In genomic region chr17:59848778-59849177, GRCh38 we compare ENCODE assay signal across 8 cellular contexts. TPM values are rescaled to one million over a fixed set of nuclear protein-coding genes. Genes with fewer than 3 reads are reported as not detected.
DNase-seq lines count a peak whose midpoint lies in the region; ATAC-seq and TF ChIP-seq lines count a peak whose summit lies in the region.

No MANE protein-coding gene starts in this region.

- H3K36me3 ChIP-seq in thymus (ENCODE audit: control insufficient read depth, insufficient read depth) (no peaks in the 10 kb centered on the region), SK-N-SH (replicated peaks in 1 of 2; ENCODE audit: control insufficient read depth in 1 of 2, insufficient read depth in 2 of 2, low read length in 1 of 2) (no peaks in the 10 kb centered on the region)

- no peak overlapping the region for H3K4me2 ChIP-seq in SK-N-SH

- POLR2A ChIA-PET in SK-N-SH (lab: Yijun Ruan, JAX) = no interaction called here

- no peaks in the 10 kb centered on the region for H3K79me2 ChIP-seq in SK-N-SH (ENCODE audit: insufficient read depth)

- no peak overlapping the region for H3K9ac ChIP-seq in SK-N-SH

- H3K27ac ChIP-seq in C4-2B (peak overlapping the region; percentile 90), VCaP (peak overlapping the region; percentile 84; the same call in 1 of the 2 replicates), thymus (ENCODE audit: low read depth) (peak overlapping the region; percentile 52), SK-N-SH (ENCODE audit: low read depth in 2 of 2, low read length in 1 of 2) (no peak overlapping the region)

- no peaks in the 10 kb centered on the region for H3K9me3 ChIP-seq in thymus (ENCODE audit: control insufficient read depth)
- H3K9me3 ChIP-seq in SK-N-SH = no peaks in the 10 kb centered on the region

- H3K27me3 ChIP-seq in thymus (ENCODE audit: control insufficient read depth, insufficient read depth) (no peaks in the 10 kb centered on the region), SK-N-SH (ENCODE audit: insufficient read depth) (no peaks in the 10 kb centered on the region)

- no peaks in the 10 kb centered on the region for H3K9me2 ChIP-seq in SK-N-SH

- TF ChIP-seq RAD21 in SK-N-SH (IDR thresholded peaks at IDR 0.05; ENCODE audit: low read length) = no peak

- DNase-seq in left ventricle myocardium superior (peak; percentile 64), DMS114 treated with DMSO at 0.1 percent for 48 hours (lab: John Stamatoyannopoulos, UW; ENCODE audit: unreplicated experiment) (no peak), HuH-7.5 (ENCODE audit: low spot score) (no peak), SK-N-SH (no peak)

- no peak overlapping the region for H2AFZ ChIP-seq in SK-N-SH (ENCODE audit: low read depth)

- H4K20me1 ChIP-seq in SK-N-SH (ENCODE audit: insufficient read depth) = peaks cover 13% of the 10 kb centered on the region

- no peak for TF ChIP-seq EP300 in SK-N-SH (IDR thresholded peaks at IDR 0.05; ENCODE audit: borderline replicate concordance in 1 of 2, low read depth in 1 of 2, low read length in 1 of 2)

- TF ChIP-seq CTCF in C4-2B (conservative IDR thresholded peaks at IDR 0.05) (no peak), VCaP (conservative IDR thresholded peaks at IDR 0.05) (no peak), SK-N-SH (IDR thresholded peaks at IDR 0.05) (no peak)

- WGBS in thymus = 45% methylated on average over 7 of the region's 7 CpGs
- 93% methylated on average over 7 of the region's 7 CpGs for WGBS in SK-N-SH (ENCODE audit: low lambda C conversion rate)

- H3K4me1 ChIP-seq in thymus (ENCODE audit: control insufficient read depth, insufficient read depth, low read length) = no peaks in the 10 kb centered on the region
- peaks cover 4 to 36% of the 10 kb centered on the region in 2 experiments; a peak in 3 of 4 replicates for H3K4me1 ChIP-seq in SK-N-SH (ENCODE audit: control insufficient read depth in 1 of 2, insufficient read depth in 2 of 2, low read depth in 1 of 2, low read length in 1 of 2)

- CTCF ChIA-PET in SK-N-SH (lab: Yijun Ruan, JAX) = interaction anchor here (0.8 to 2.8 kb wide), 6 partner anchors 10 to 102 kb away, joined by 3 to 16 read pairs (median 4); no protein-coding TSS in a partner anchor

- H3K4me3 ChIP-seq in thymus (ENCODE audit: low read length) (no peak overlapping the region), SK-N-SH (ENCODE audit: low read depth in 2 of 2, low read length in 1 of 2) (no peak overlapping the region)

- intact Hi-C loops in left ventricle myocardium superior (cut with micrococcal nuclease) = no loop called here

- peaks cover 54% of the 10 kb centered on the region for H3F3A ChIP-seq in SK-N-SH (replicated peaks; ENCODE audit: insufficient read depth)

- ATAC-seq in HG02571 (IDR thresholded peaks at IDR 0.05; ENCODE audit: unreplicated experiment) (peak; percentile 49), left ventricle myocardium superior (peak; percentile 32)

TF ChIP-seq in SK-N-SH, 30 proteins besides CTCF, POLR2A, EP300 and RAD21:
- TF ChIP-seq FOSL2 (IDR thresholded peaks at IDR 0.05; ENCODE audit: borderline replicate concordance, low read depth) (no peak), USF2 (IDR thresholded peaks at IDR 0.05; ENCODE audit: borderline replicate concordance, low read depth, low read length) (no peak), FOXM1 (IDR thresholded peaks at IDR 0.05; ENCODE audit: low read depth) (no peak), SMC3 (IDR thresholded peaks at IDR 0.05; ENCODE audit: low read depth, low read length) (no peak), MXI1 (IDR thresholded peaks at IDR 0.05; ENCODE audit: low read depth, low read length) (no peak), RXRA (IDR thresholded peaks at IDR 0.05; ENCODE audit: borderline replicate concordance, low read depth) (no peak), IRF3 (IDR thresholded peaks at IDR 0.05; ENCODE audit: low read depth, low read length) (no peak), MEF2A (IDR thresholded peaks at IDR 0.05; ENCODE audit: borderline replicate concordance, low read depth) (no peak), GABPA (IDR thresholded peaks at IDR 0.05; ENCODE audit: low read depth) (no peak), RFX5 (IDR thresholded peaks at IDR 0.05; ENCODE audit: low read length) (no peak), NFIC (IDR thresholded peaks at IDR 0.05; ENCODE audit: borderline replicate concordance) (no peak), MAX (IDR thresholded peaks at IDR 0.05; ENCODE audit: low read depth) (no peak), SIN3A (IDR thresholded peaks at IDR 0.05; ENCODE audit: borderline replicate concordance, low read depth, low read length) (no peak), RCOR1 (IDR thresholded peaks at IDR 0.05; ENCODE audit: low read length) (no peak)
TF ChIP-seq in SK-N-SH: peak in this region for 0.

RNA-seq across cellular contexts. Expression of gene TUBD1, which starts 44.0 kb away (rescaled TPM):
- 6.6 TPM for total RNA-seq in left ventricle myocardium superior
- polyA plus RNA-seq in thymus = 16.6 TPM
- polyA plus RNA-seq in SK-N-SH (2012; rRNA removed) = 3.2 and 5.4 TPM in 2 replicates
- 3.4 and 4.2 TPM in 2 replicates for polyA plus RNA-seq in SK-N-SH (2012; cell fraction: cytosol; rRNA removed)
- polyA plus RNA-seq in SK-N-SH (2012; cell fraction: nucleus; rRNA removed) = 2.4 and 4.0 TPM in 2 replicates

RNA-seq across cellular contexts. Expression of gene RPS6KB1, which starts 44.1 kb away (rescaled TPM):
- total RNA-seq in left ventricle myocardium superior = 23.4 TPM
- 18.8 TPM for polyA plus RNA-seq in thymus
- polyA plus RNA-seq in SK-N-SH (2012; rRNA removed) = 10.0 and 13.4 TPM in 2 replicates
- polyA plus RNA-seq in SK-N-SH (2012; cell fraction: cytosol; rRNA removed) = 11.2 and 13.2 TPM in 2 replicates
- 12.9 and 15.0 TPM in 2 replicates for polyA plus RNA-seq in SK-N-SH (2012; cell fraction: nucleus; rRNA removed)

Comparison
In these comparisons a context has a peak if more than half of its experiments do, and no peak if none do; other contexts are left out.
1. H3K27ac ChIP-seq: peak in C4-2B (single experiment), VCaP (single experiment) and thymus (single experiment); none in SK-N-SH (0 of 2).